Comparison of ENCODE assay signal across 1 cellular context in genomic region chr2:219597552-219598307, GRCh38.
TF ChIP-seq lines count a peak whose summit lies in the region.

Gene STK11IP (plus strand): TSS chr2:219597857. CDS start chr2:219598120, 263 bp downstream.

TF ChIP-seq in GM12878, 131 proteins besides CTCF, POLR2A, EP300 and RAD21 (continued from another document and continues in another):
- TF ChIP-seq RELB (IDR thresholded peaks at IDR 0.05; ENCODE audit: low read depth) (peak; percentile 63; the same call in 1 of the 2 replicates), GATAD2B (conservative IDR thresholded peaks at IDR 0.05; ENCODE audit: low read depth) (peak; percentile 62), DPF2 (IDR thresholded peaks at IDR 0.05) (0 out of 2 replicates have a peak, but pooled peaks have one; percentile 38), TBL1XR1 (IDR thresholded peaks at IDR 0.05; ENCODE audit: low read depth, low read length) (peak; percentile 48; the same call in 1 of the 2 replicates), IKZF2 (IDR thresholded peaks at IDR 0.05) (peak in 1 of 2 experiments; percentile 32; a peak in 2 of 4 replicates), HCFC1 (IDR thresholded peaks at IDR 0.05; ENCODE audit: low read length) (peak; percentile 59), PKNOX1 (IDR thresholded peaks at IDR 0.05) (peak; percentile 90), YBX1 (IDR thresholded peaks at IDR 0.05) (no peak), SUPT20H (IDR thresholded peaks at IDR 0.05; ENCODE audit: borderline replicate concordance, control insufficient read depth, low read depth, low read length) (no peak), ZNF687 (IDR thresholded peaks at IDR 0.05) (peak; percentile 34; the same call in 1 of the 2 replicates), KDM1A (IDR thresholded peaks at IDR 0.05; ENCODE audit: borderline replicate concordance) (no peak), PBX3 (IDR thresholded peaks at IDR 0.05; ENCODE audit: insufficient replicate concordance, low read depth, low read length) (no peak), IRF4 (IDR thresholded peaks at IDR 0.05; ENCODE audit: low read depth, low read length) (no peak; the same call in 1 of the 2 replicates), EED (IDR thresholded peaks at IDR 0.05; ENCODE audit: low read depth) (0 out of 2 replicates have a peak, but pooled peaks have one; percentile 17), ATF7 (IDR thresholded peaks at IDR 0.05; ENCODE audit: low read depth) (peak; percentile 76), PML (IDR thresholded peaks at IDR 0.05; ENCODE audit: low read length) (peak; percentile 71), MXI1 (IDR thresholded peaks at IDR 0.05; ENCODE audit: low read depth, low read length) (peak; percentile 97), MLLT1 (IDR thresholded peaks at IDR 0.05) (peak; percentile 75; the same call in 1 of the 2 replicates), CREM (IDR thresholded peaks at IDR 0.05; ENCODE audit: low read depth) (peak; percentile 92), NBN (IDR thresholded peaks at IDR 0.05) (peak; percentile 90), SMAD5 (IDR thresholded peaks at IDR 0.05; ENCODE audit: low read depth) (peak; percentile 69; the same call in 1 of the 2 replicates), ZNF207 (IDR thresholded peaks at IDR 0.05; ENCODE audit: borderline replicate concordance) (0 out of 2 replicates have a peak, but pooled peaks have one; percentile 29), BCL11A (IDR thresholded peaks at IDR 0.05; ENCODE audit: low read depth, low read length) (no peak), BCLAF1 (IDR thresholded peaks at IDR 0.05) (no peak), ZBED1 (IDR thresholded peaks at IDR 0.05; ENCODE audit: borderline replicate concordance) (no peak; the same call in 1 of the 2 replicates), ZBTB11 (CRISPR knock-in tag; IDR thresholded peaks at IDR 0.05) (peak; percentile 21; the same call in 1 of the 2 replicates), POU2F2 (IDR thresholded peaks at IDR 0.05; ENCODE audit: borderline replicate concordance, low read depth, low read length) (peak; percentile 92; the same call in 2 of the 3 replicates), BMI1 (IDR thresholded peaks at IDR 0.05; ENCODE audit: borderline replicate concordance) (peak; percentile 99), ATF3 (IDR thresholded peaks at IDR 0.05; ENCODE audit: borderline replicate concordance, extremely low read depth, low read depth, low read length) (no peak), E2F8 (IDR thresholded peaks at IDR 0.05; ENCODE audit: low read depth, partially characterized antibody) (peak; percentile 96), POLR2AphosphoS5 (IDR thresholded peaks at IDR 0.05; ENCODE audit: low read length) (peak; percentile 86), YY1 (IDR thresholded peaks at IDR 0.05; ENCODE audit: low read depth, low read length) (peak; percentile 84), EGR1 (IDR thresholded peaks at IDR 0.05; ENCODE audit: borderline replicate concordance in 1 of 2, low read depth in 2 of 2, low read length in 2 of 2) (peak; percentile 30 to 78), NRF1 (conservative IDR thresholded peaks at IDR 0.05; ENCODE audit: low read depth, low read length) (peak; percentile 39; the same call in 1 of the 2 replicates), POLR2AphosphoS2 (IDR thresholded peaks at IDR 0.05; ENCODE audit: low read depth, low read length) (peak; percentile 83), CBFB (IDR thresholded peaks at IDR 0.05; ENCODE audit: low read depth) (peak; percentile 82; the same call in 1 of the 2 replicates), NFIC (IDR thresholded peaks at IDR 0.05; ENCODE audit: low read depth, low read length) (no peak), GABPA (IDR thresholded peaks at IDR 0.05; ENCODE audit: low read depth) (peak; percentile 97), NR2C1 (IDR thresholded peaks at IDR 0.05) (peak; percentile 91), SMARCA5 (IDR thresholded peaks at IDR 0.05) (0 out of 2 replicates have a peak, but pooled peaks have one; percentile 46)
